10 cellular contexts compared by ENCODE assay signal in genomic region chr1:25566186-25566729, GRCh38. TPM values are rescaled to one million over a fixed set of nuclear protein-coding genes. Genes with fewer than 3 reads are reported as not detected.
DNase-seq lines count a peak whose midpoint lies in the region; ATAC-seq and TF ChIP-seq lines count a peak whose summit lies in the region.
"Had no signal": no experiment of that assay in that cellular context is flagged by ENCODE, and none has a peak within 500 bp of the region (broad histone marks: within the 10 kb centered on the region; RNA-seq: fewer than 3 reads in every experiment).

No MANE protein-coding gene starts in this region.

- peaks cover 3% of the 10 kb centered on the region for H3K36me3 Mint-ChIP-seq in T-helper 17 cell (ENCODE audit: low read depth)

- peak overlapping the region; percentile 89 for H3K4me3 Mint-ChIP-seq in T-helper 17 cell

- peaks cover 46% of the 10 kb centered on the region for H3K4me1 Mint-ChIP-seq in T-helper 17 cell

- H3K36me3 ChIP-seq in esophagus squamous epithelium (peaks cover 6 to 36% (median 12%) of the 10 kb centered on the region in 3 donors), smooth muscle cell (ENCODE audit: low read depth) (no peaks in the 10 kb centered on the region)

- H3K9ac ChIP-seq in smooth muscle cell (ENCODE audit: low read depth) = peak overlapping the region; percentile 44

- WGBS in esophagus squamous epithelium, 2 donors = 23 to 51% methylated on average over 7 to 9 of the region's 9 CpGs
- WGBS in smooth muscle cell (ENCODE audit: low lambda C conversion rate) = 43% methylated on average over 7 of the region's 9 CpGs

- no peaks in the 10 kb centered on the region for H3K9me3 ChIP-seq in T-helper 17 cell (ENCODE audit: control insufficient read depth, low read length, poor library complexity, severe bottlenecking)
- no peaks in the 10 kb centered on the region for H3K9me3 ChIP-seq in esophagus squamous epithelium
- H3K9me3 ChIP-seq in smooth muscle cell (replicated peaks; ENCODE audit: low read depth) = no peaks in the 10 kb centered on the region
- H3K9me3 ChIP-seq: A549 had no signal

- H3K27me3 ChIP-seq in esophagus squamous epithelium (no peaks in the 10 kb centered on the region), smooth muscle cell (ENCODE audit: low read depth) (no peaks in the 10 kb centered on the region)

- no peak for ATAC-seq in T-helper 17 cell
- no peak for ATAC-seq in left colon
- ATAC-seq: A549 had no signal

- no peak for TF ChIP-seq CTCF in esophagus squamous epithelium (IDR thresholded peaks at IDR 0.05)
- TF ChIP-seq CTCF in smooth muscle cell (IDR thresholded peaks at IDR 0.05; ENCODE audit: borderline replicate concordance, insufficient read depth, poor library complexity, severe bottlenecking) = no peak
- TF ChIP-seq CTCF in GM13977 (IDR thresholded peaks at IDR 0.05; ENCODE audit: extremely low read depth, insufficient read depth, missing control alignments) = no peak

- peaks cover 28% of the 10 kb centered on the region for H3F3A ChIP-seq in smooth muscle cell (ENCODE audit: low read depth)

- peak overlapping the region; percentile 95 for H3K27ac Mint-ChIP-seq in T-helper 17 cell

- H3K27ac ChIP-seq in esophagus squamous epithelium (peak overlapping the region; percentile 75 to 93 (median 86)), smooth muscle cell (ENCODE audit: low read depth) (peak overlapping the region; percentile 99)
- H3K27ac ChIP-seq: A549 had no signal

- intact Hi-C loops in esophagus squamous epithelium (cut with DNase I) (no loop called here), left colon (cut with DNase I, micrococcal nuclease) (no loop called here)

- peak overlapping the region; percentile 66 for H3K4me2 ChIP-seq in smooth muscle cell
- H3K4me2 ChIP-seq: A549 had no signal

- TF ChIP-seq POLR2A in esophagus squamous epithelium (IDR thresholded peaks at IDR 0.05) = no peak

- no peak overlapping the region for H2AFZ ChIP-seq in smooth muscle cell (ENCODE audit: low read depth)

- H3K4me1 ChIP-seq in esophagus squamous epithelium = peaks cover 39 to 82% (median 53%) of the 10 kb centered on the region in 3 donors
- peaks cover 32% of the 10 kb centered on the region for H3K4me1 ChIP-seq in smooth muscle cell (ENCODE audit: low read depth)

- H3K4me3 ChIP-seq in esophagus squamous epithelium (peak overlapping the region in 1 of 4 donors; percentile 23), smooth muscle cell (no peak overlapping the region)
- H3K4me3 ChIP-seq: A549 had no signal

- H3K79me2 ChIP-seq in smooth muscle cell (ENCODE audit: low read depth) = no peaks in the 10 kb centered on the region

- no peaks in the 10 kb centered on the region for H3K27me3 Mint-ChIP-seq in T-helper 17 cell

- in situ Hi-C loops in GM13977 (cut with MboI; ENCODE audit: low pct_unique_long_range_greater_than_20kb, low sequenced_read_pairs, unreplicated experiment) = no loop called here

- H4K20me1 ChIP-seq in smooth muscle cell (ENCODE audit: low read depth) = peaks cover 11% of the 10 kb centered on the region

- peak; percentile 19 for DNase-seq in NCI-H2081 treated with DMSO at 0.1 percent for 48 hours (lab: John Stamatoyannopoulos, UW)
- DNase-seq in NCI-H2081 (lab: John Stamatoyannopoulos, UW) = no peak
- DNase-seq in T-helper 17 cell = no peak
- DNase-seq in esophagus squamous epithelium (lab: John Stamatoyannopoulos, UW) = no peak
- DNase-seq in smooth muscle cell (lab: John Stamatoyannopoulos, UW; ENCODE audit: unreplicated experiment) = no peak
- no peak for DNase-seq in stimulated activated CD4-positive, alpha-beta T cell treated with anti-CD3 and anti-CD28 coated beads, Interleukin-4, amount 100 ng/mL, for 1 hour
- DNase-seq in left colon = no peak
- no peak for DNase-seq in GM13977 (ENCODE audit: low spot score)
- DNase-seq: cortex of kidney had no signal

RNA-seq across cellular contexts. Expression of gene LDLRAP1, which starts 22.9 kb away (rescaled TPM):
- 10 to 100 TPM; 90.3 to 96.6 TPM for total RNA-seq in T-helper 17 cell
- total RNA-seq in esophagus squamous epithelium = 10 to 100 TPM; 17.0 to 21.4 (median 19.5) TPM
- total RNA-seq in smooth muscle cell = 16.2 and 19.5 TPM in 2 replicates
- polyA plus RNA-seq in smooth muscle cell = 30.5 and 39.0 TPM in 2 replicates
- total RNA-seq in left colon = 10 to 100 TPM; 37.7 to 40.2 TPM

RNA-seq across cellular contexts. Expression of gene MAN1C1, which starts 50.3 kb away (rescaled TPM):
- total RNA-seq in T-helper 17 cell (10 to 100 TPM; 16.9 to 27.3 TPM), esophagus squamous epithelium (1 to 10 TPM in 3 of 4 donors, under 1 TPM in 1; 0.91 to 7.4 (median 3.8) TPM), smooth muscle cell (5.0 and 10.5 TPM in 2 replicates), left colon (1 to 10 TPM; 1.7 to 6.0 TPM)
- polyA plus RNA-seq in smooth muscle cell = 4.2 and 4.4 TPM in 2 replicates
